1 cellular context compared by ENCODE assay signal in genomic region chr3:55486857-55487375, GRCh38.
TF ChIP-seq lines count a peak whose summit lies in the region.

Gene WNT5A (minus strand): TSS chr3:55487306. CDS start chr3:55486985, 321 bp downstream.

TF ChIP-seq in H1, 55 proteins besides CTCF, POLR2A, EP300 and RAD21:
- TF ChIP-seq E2F6 (IDR thresholded peaks at IDR 0.05) (0 out of 2 replicates have a peak, but pooled peaks have one; percentile 32), SIN3A (conservative IDR thresholded peaks at IDR 0.05 in 1 of 2, IDR thresholded peaks at IDR 0.05 in 1 of 2; ENCODE audit: low read depth in 1 of 2, low read length in 2 of 2) (0 out of 4 replicates have a peak, but pooled peaks of 1 of the 2 experiments have one; percentile 12), RNF2 (IDR thresholded peaks at IDR 0.05; ENCODE audit: borderline replicate concordance, low read depth, low read length, missing control alignments, poor library complexity, severe bottlenecking) (peak; percentile 40), YY1 (IDR thresholded peaks at IDR 0.05; ENCODE audit: low read depth, low read length) (peak; percentile 8; the same call in 1 of the 2 replicates), SP1 (IDR thresholded peaks at IDR 0.05; ENCODE audit: low read depth, low read length) (no peak), SP4 (IDR thresholded peaks at IDR 0.05; ENCODE audit: low read length) (no peak), BACH1 (IDR thresholded peaks at IDR 0.05; ENCODE audit: low read length) (peak; percentile 29; the same call in 1 of the 2 replicates), TAF1 (IDR thresholded peaks at IDR 0.05; ENCODE audit: low read depth, low read length) (peak; percentile 22; the same call in 1 of the 2 replicates), CEBPB (IDR thresholded peaks at IDR 0.05; ENCODE audit: low read depth, low read length) (no peak), SUZ12 (IDR thresholded peaks at IDR 0.05; ENCODE audit: low read length) (peak; percentile 80), CHD2 (IDR thresholded peaks at IDR 0.05; ENCODE audit: low read length) (0 out of 2 replicates have a peak, but pooled peaks have one; percentile 19), EGR1 (IDR thresholded peaks at IDR 0.05; ENCODE audit: borderline replicate concordance, low read depth, low read length) (0 out of 2 replicates have a peak, but pooled peaks have one; percentile 44), HDAC2 (IDR thresholded peaks at IDR 0.05; ENCODE audit: borderline replicate concordance in 1 of 2, low read depth in 2 of 2, low read length in 2 of 2) (peak in 1 of 2 experiments; percentile 7; a peak in 1 of 4 replicates)
- TF ChIP-seq, protein P1, sequence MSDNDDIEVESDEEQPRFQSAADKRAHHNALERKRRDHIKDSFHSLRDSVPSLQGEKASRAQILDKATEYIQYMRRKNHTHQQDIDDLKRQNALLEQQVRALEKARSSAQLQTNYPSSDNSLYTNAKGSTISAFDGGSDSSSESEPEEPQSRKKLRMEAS (IDR thresholded peaks at IDR 0.05) = 0 out of 2 replicates have a peak, but pooled peaks have one; percentile 5
